In genomic region chr18:76053551-76053950, GRCh38 we compare ENCODE assay signal across 27 cellular contexts.
DNase-seq lines count a peak whose midpoint lies in the region; ATAC-seq, FAIRE-seq and TF ChIP-seq lines count a peak whose summit lies in the region.
"Had no signal": no experiment of that assay in that cellular context is flagged by ENCODE, and none has a peak within 500 bp of the region (broad histone marks: within the 10 kb centered on the region; RNA-seq: fewer than 3 reads in every experiment).

No MANE protein-coding gene starts in this region.

- H3K4me3 Mint-ChIP-seq in mesothelial cell of epicardium = no peak overlapping the region
- no peak overlapping the region for H3K4me3 Mint-ChIP-seq in stimulated activated effector memory CD8-positive, alpha-beta T cell treated with anti-CD3 and anti-CD28 coated beads, Interleukin-12 subunit alpha, Interleukin-12 subunit beta, amount 100 ng/mL, for 72 hours
- H3K4me3 Mint-ChIP-seq: B cell; CD4-positive, alpha-beta T cell; CD8-positive, alpha-beta T cell had no signal

- H4K91ac ChIP-seq in H1 (replicated peaks; ENCODE audit: insufficient read length, low read length) = no peak overlapping the region
- H4K91ac ChIP-seq in neuronal stem cell (ENCODE audit: low read depth, low read length, poor library complexity) = no peak overlapping the region

- H3K27me3 ChIP-seq in H1 (replicated peaks in 1 of 4; ENCODE audit: control insufficient read depth in 3 of 4, extremely low read depth in 1 of 4, insufficient read depth in 3 of 4, low read length in 3 of 4) (no peaks in the 10 kb centered on the region), neuronal stem cell (ENCODE audit: control insufficient read depth in 3 of 3, insufficient read depth in 3 of 3, low read depth in 1 of 3, low read length in 3 of 3) (no peaks in the 10 kb centered on the region)
- H3K27me3 ChIP-seq: BLaER1 treated with 17β-estradiol and CSF1 and Interleukin-3, amounts not matched to agents 10 nM and 100 nM had no signal

- no peak overlapping the region for H3K4me2 ChIP-seq in H1 (ENCODE audit: insufficient read depth in 1 of 2, low read depth in 2 of 2, low read length in 2 of 2)
- no peak overlapping the region for H3K4me2 ChIP-seq in neuronal stem cell (ENCODE audit: insufficient read depth, low read length, poor library complexity, severe bottlenecking)
- H3K4me2 ChIP-seq: A549; BLaER1 treated with 17β-estradiol and CSF1 and Interleukin-3, amounts not matched to agents 10 nM and 100 nM had no signal

- H3K36me3 Mint-ChIP-seq in mesothelial cell of epicardium = no peaks in the 10 kb centered on the region
- H3K36me3 Mint-ChIP-seq in stimulated activated effector memory CD8-positive, alpha-beta T cell treated with anti-CD3 and anti-CD28 coated beads, Interleukin-12 subunit alpha, Interleukin-12 subunit beta, amount 100 ng/mL, for 72 hours = no peaks in the 10 kb centered on the region
- H3K36me3 Mint-ChIP-seq: CD8-positive, alpha-beta T cell had no signal

- H3K27ac ChIP-seq in H1 (ENCODE audit: low read depth, low read length) (no peak overlapping the region), neuronal stem cell (replicated peaks; ENCODE audit: low read length) (no peak overlapping the region)
- H3K27ac ChIP-seq: 22Rv1; A549; BLaER1 treated with 17β-estradiol and CSF1 and Interleukin-3, amounts not matched to agents 10 nM and 100 nM; C4-2B had no signal

- no peaks in the 10 kb centered on the region for H3K79me2 ChIP-seq in H1 (ENCODE audit: control insufficient read depth in 1 of 2, insufficient read depth in 2 of 2, low read length in 2 of 2)

- ATAC-seq in HG03565 (IDR thresholded peaks at IDR 0.05; ENCODE audit: unreplicated experiment) (no peak), mucosa of descending colon (no peak)
- ATAC-seq in stimulated activated effector memory CD8-positive, alpha-beta T cell treated with anti-CD3 and anti-CD28 coated beads, Interleukin-12 subunit alpha, Interleukin-12 subunit beta, amount 100 ng/mL, for 72 hours = no peak
- ATAC-seq: A549; CD8-positive, alpha-beta T cell; GM12878 had no signal

- H3K9ac ChIP-seq in H1 (replicated peaks in 1 of 4; ENCODE audit: extremely low read depth in 1 of 4, low read depth in 3 of 4, low read length in 3 of 4) (no peak overlapping the region), neuronal stem cell (ENCODE audit: low read depth, low read length, poor library complexity) (no peak overlapping the region)
- H3K9ac ChIP-seq: BLaER1 treated with 17β-estradiol and CSF1 and Interleukin-3, amounts not matched to agents 10 nM and 100 nM had no signal

- TF ChIP-seq RAD21 in H1 (IDR thresholded peaks at IDR 0.05 in 1 of 2, conservative IDR thresholded peaks at IDR 0.05 in 1 of 2; ENCODE audit: low read depth in 2 of 2, low read length in 2 of 2) = no peak

- no peaks in the 10 kb centered on the region for H3K27me3 Mint-ChIP-seq in mesothelial cell of epicardium (ENCODE audit: low read depth)
- H3K27me3 Mint-ChIP-seq: B cell; CD4-positive, alpha-beta T cell had no signal

- H3K27ac Mint-ChIP-seq in mesothelial cell of epicardium = peak overlapping the region; percentile 82
- H3K27ac Mint-ChIP-seq in stimulated activated effector memory CD8-positive, alpha-beta T cell treated with anti-CD3 and anti-CD28 coated beads, Interleukin-12 subunit alpha, Interleukin-12 subunit beta, amount 100 ng/mL, for 72 hours = no peak overlapping the region
- H3K27ac Mint-ChIP-seq: B cell; CD4-positive, alpha-beta T cell; CD8-positive, alpha-beta T cell had no signal

- H3K9me3 Mint-ChIP-seq in mesothelial cell of epicardium = no peaks in the 10 kb centered on the region
- peaks cover 3% of the 10 kb centered on the region for H3K9me3 Mint-ChIP-seq in stimulated activated effector memory CD8-positive, alpha-beta T cell treated with anti-CD3 and anti-CD28 coated beads, Interleukin-12 subunit alpha, Interleukin-12 subunit beta, amount 100 ng/mL, for 72 hours
- H3K9me3 Mint-ChIP-seq: CD4-positive, alpha-beta T cell; CD8-positive, alpha-beta T cell had no signal

- no peaks in the 10 kb centered on the region for H3K23me2 ChIP-seq in H1 (ENCODE audit: low read depth, low read length)

- DNase-seq in D721Med (ENCODE audit: insufficient read length, low spot score) (no peak), H1 (ENCODE audit: low read depth in 1 of 2, low spot score in 2 of 2) (no peak), mesothelial cell of epicardium (ENCODE audit: low spot score in 2 of 2, unreplicated experiment in 2 of 2) (no peak), neuronal stem cell (ENCODE audit: low spot score) (no peak), mucosa of descending colon (no peak)
- no peak for DNase-seq in stimulated activated effector memory CD8-positive, alpha-beta T cell treated with anti-CD3 and anti-CD28 coated beads, Interleukin-12 subunit alpha, Interleukin-12 subunit beta, amount 100 ng/mL, for 72 hours (ENCODE audit: low spot score in 2 of 2)
- DNase-seq: AML-193; Caco-2; Calu3; CD4-positive, alpha-beta T cell; CD8-positive, alpha-beta T cell; DMS 273 treated with DMSO at 0.1 percent for 48 hours; DMS153; DMS53; DMS79; DND-41; EL; GDM1 had no signal

- H3K4me1 Mint-ChIP-seq in mesothelial cell of epicardium = peaks cover 59% of the 10 kb centered on the region
- H3K4me1 Mint-ChIP-seq in stimulated activated effector memory CD8-positive, alpha-beta T cell treated with anti-CD3 and anti-CD28 coated beads, Interleukin-12 subunit alpha, Interleukin-12 subunit beta, amount 100 ng/mL, for 72 hours = no peaks in the 10 kb centered on the region
- H3K4me1 Mint-ChIP-seq: B cell had no signal

- H3K23ac ChIP-seq in H1 (ENCODE audit: insufficient read length) (no peak overlapping the region), neuronal stem cell (ENCODE audit: low read depth, low read length, poor library complexity) (no peak overlapping the region)

- H2BK12ac ChIP-seq in H1 (ENCODE audit: low read depth, low read length) = no peak overlapping the region
- no peak overlapping the region for H2BK12ac ChIP-seq in neuronal stem cell (ENCODE audit: low read length)

- TF ChIP-seq EP300 in H1 (IDR thresholded peaks at IDR 0.05; ENCODE audit: borderline replicate concordance in 1 of 2, low read depth in 2 of 2, low read length in 2 of 2) = no peak

- 92% methylated on average over 8 of the region's 8 CpGs; no CpG with 5 or more reads in 1 of the 2 experiments for WGBS in H1 (ENCODE audit: extremely low coverage in 1 of 2, insufficient coverage in 1 of 2, insufficient read length in 1 of 2, insufficient replicate concordance in 2 of 2, low coverage in 1 of 2, low lambda C conversion rate in 2 of 2, missing lambda C conversion rate in 1 of 2), 2 experiments
- WGBS in neuronal stem cell (ENCODE audit: extremely low coverage in 2 of 2, insufficient read length in 2 of 2, insufficient replicate concordance in 1 of 2), 2 donors = no CpG with 5 or more reads among the region's 8 CpGs

- H4K8ac ChIP-seq in H1 (ENCODE audit: extremely low read depth, insufficient read depth, low read length) (no peak overlapping the region), neuronal stem cell (ENCODE audit: low read depth, low read length) (no peak overlapping the region)

- CTCF ChIA-PET in H1 (lab: Charles Lee; ENCODE audit: partially characterized antibody) = no interaction called here

- no peak overlapping the region for H2BK20ac ChIP-seq in H1 (ENCODE audit: low read length)

- POLR2A ChIA-PET in H1 (lab: Charles Lee; ENCODE audit: partially characterized antibody) = no interaction called here

- H3K4me3 ChIP-seq in H1 (ENCODE audit: extremely low read depth in 1 of 4, insufficient read depth in 2 of 4, low read depth in 3 of 4, low read length in 4 of 4) (no peak overlapping the region), neuronal stem cell (ENCODE audit: low read length in 2 of 2) (no peak overlapping the region), mucosa of descending colon (no peak overlapping the region)
- H3K4me3 ChIP-seq: A549; BLaER1 treated with 17β-estradiol and CSF1 and Interleukin-3, amounts not matched to agents 10 nM and 100 nM; GM12878 had no signal

- H2AK5ac ChIP-seq in H1 (ENCODE audit: low read depth, low read length) (no peak overlapping the region), neuronal stem cell (ENCODE audit: low read depth, low read length) (no peak overlapping the region)

- H2BK5ac ChIP-seq in H1 (ENCODE audit: low read depth, low read length) (no peak overlapping the region), neuronal stem cell (ENCODE audit: low read length) (no peak overlapping the region)

- H2BK120ac ChIP-seq in H1 (replicated peaks; ENCODE audit: low read depth, low read length) (no peak overlapping the region), neuronal stem cell (ENCODE audit: low read depth, low read length) (no peak overlapping the region)

- no peak overlapping the region for H4K5ac ChIP-seq in H1 (ENCODE audit: insufficient read length, low read depth, low read length)

- no peak overlapping the region for H3K56ac ChIP-seq in H1 (replicated peaks; ENCODE audit: insufficient read length, low read depth, low read length)

- H3K4ac ChIP-seq in H1 (replicated peaks; ENCODE audit: insufficient read length, low read depth, low read length) (no peak overlapping the region), neuronal stem cell (ENCODE audit: low read length) (no peak overlapping the region)

- H3K36me3 ChIP-seq in H1 (ENCODE audit: control insufficient read depth in 2 of 4, insufficient read depth in 4 of 4, low read length in 3 of 4) (no peaks in the 10 kb centered on the region), neuronal stem cell (replicated peaks in 1 of 2; ENCODE audit: control insufficient read depth in 2 of 2, insufficient read depth in 2 of 2, low read length in 2 of 2) (no peaks in the 10 kb centered on the region), mucosa of descending colon (ENCODE audit: low read depth) (no peaks in the 10 kb centered on the region)
- H3K36me3 ChIP-seq: BLaER1 treated with 17β-estradiol and CSF1 and Interleukin-3, amounts not matched to agents 10 nM and 100 nM had no signal

- TF ChIP-seq CTCF in D721Med (IDR thresholded peaks at IDR 0.05; ENCODE audit: insufficient read depth, missing control alignments) = no peak
- no peak for TF ChIP-seq CTCF in H1 (IDR thresholded peaks at IDR 0.05; ENCODE audit: control extremely low read depth in 1 of 3, insufficient read depth in 1 of 3, low read depth in 1 of 3, low read length in 3 of 3)
- TF ChIP-seq CTCF in mesothelial cell of epicardium (IDR thresholded peaks at IDR 0.05; ENCODE audit: unreplicated experiment) = no peak
- TF ChIP-seq CTCF in mucosa of descending colon (IDR thresholded peaks at IDR 0.05) = no peak

- FAIRE-seq in D721Med (lab: Jason Lieb, UNC) (peak; percentile 29), H1 (lab: Jason Lieb, UNC) (no peak)
- FAIRE-seq: A549, GM12878, GM12892, GM18507 had no signal

- no peaks in the 10 kb centered on the region for H4K20me1 ChIP-seq in H1 (replicated peaks in 1 of 2; ENCODE audit: control insufficient read depth in 1 of 2, insufficient read depth in 2 of 2, low read length in 2 of 2)
- H4K20me1 ChIP-seq: BLaER1 treated with 17β-estradiol and CSF1 and Interleukin-3, amounts not matched to agents 10 nM and 100 nM had no signal

- H3K9me3 ChIP-seq in H1 (ENCODE audit: insufficient read depth in 2 of 2, low read depth in 1 of 2, low read length in 1 of 2) (no peaks in the 10 kb centered on the region), neuronal stem cell (replicated peaks in 1 of 2; ENCODE audit: control insufficient read depth in 2 of 2, insufficient read depth in 1 of 2, low read depth in 1 of 2, low read length in 2 of 2) (no peaks in the 10 kb centered on the region), mucosa of descending colon (no peaks in the 10 kb centered on the region)
- H3K9me3 ChIP-seq: A549; BLaER1 treated with 17β-estradiol and CSF1 and Interleukin-3, amounts not matched to agents 10 nM and 100 nM; Caco-2 had no signal

- no peak overlapping the region for H3K14ac ChIP-seq in H1 (ENCODE audit: insufficient read length)
- H3K14ac ChIP-seq in neuronal stem cell (ENCODE audit: low read length) = no peak overlapping the region

- H3K4me1 ChIP-seq in H1 (replicated peaks in 1 of 4; ENCODE audit: control insufficient read depth in 3 of 4, insufficient read depth in 4 of 4, low read length in 3 of 4) = no peaks in the 10 kb centered on the region
- peaks cover 0 to 2% of the 10 kb centered on the region in 2 donors for H3K4me1 ChIP-seq in neuronal stem cell (ENCODE audit: control insufficient read depth in 2 of 2, insufficient read depth in 1 of 2, low read depth in 1 of 2, low read length in 2 of 2)
- no peaks in the 10 kb centered on the region for H3K4me1 ChIP-seq in mucosa of descending colon (ENCODE audit: low read depth)
- H3K4me1 ChIP-seq: A549, Caco-2 had no signal

- H3K18ac ChIP-seq in H1 (ENCODE audit: extremely low read depth, low read length) (no peak overlapping the region), neuronal stem cell (ENCODE audit: low read length) (peak overlapping the region; percentile 25)

- TF ChIP-seq POLR2A in H1 (IDR thresholded peaks at IDR 0.05; ENCODE audit: control extremely low read depth in 1 of 2, low read depth in 2 of 2, low read length in 2 of 2) = no peak

- H2BK15ac ChIP-seq in H1 (ENCODE audit: low read length) = no peak overlapping the region
- H2BK15ac ChIP-seq in neuronal stem cell (ENCODE audit: low read length) = no peak overlapping the region

- intact Hi-C loops in mucosa of descending colon (cut with DNase I, micrococcal nuclease) = no loop called here

- no peaks in the 10 kb centered on the region for H3K79me1 ChIP-seq in H1 (ENCODE audit: low read depth, low read length)
- H3K79me1 ChIP-seq in neuronal stem cell (ENCODE audit: low read depth, low read length) = no peaks in the 10 kb centered on the region

- H2AFZ ChIP-seq in H1 (ENCODE audit: low read length) (peak overlapping the region; percentile 59), neuronal stem cell (ENCODE audit: low read length) (no peak overlapping the region)
